ENCODE assay signal across 8 cellular contexts in the genomic region with DNA sequence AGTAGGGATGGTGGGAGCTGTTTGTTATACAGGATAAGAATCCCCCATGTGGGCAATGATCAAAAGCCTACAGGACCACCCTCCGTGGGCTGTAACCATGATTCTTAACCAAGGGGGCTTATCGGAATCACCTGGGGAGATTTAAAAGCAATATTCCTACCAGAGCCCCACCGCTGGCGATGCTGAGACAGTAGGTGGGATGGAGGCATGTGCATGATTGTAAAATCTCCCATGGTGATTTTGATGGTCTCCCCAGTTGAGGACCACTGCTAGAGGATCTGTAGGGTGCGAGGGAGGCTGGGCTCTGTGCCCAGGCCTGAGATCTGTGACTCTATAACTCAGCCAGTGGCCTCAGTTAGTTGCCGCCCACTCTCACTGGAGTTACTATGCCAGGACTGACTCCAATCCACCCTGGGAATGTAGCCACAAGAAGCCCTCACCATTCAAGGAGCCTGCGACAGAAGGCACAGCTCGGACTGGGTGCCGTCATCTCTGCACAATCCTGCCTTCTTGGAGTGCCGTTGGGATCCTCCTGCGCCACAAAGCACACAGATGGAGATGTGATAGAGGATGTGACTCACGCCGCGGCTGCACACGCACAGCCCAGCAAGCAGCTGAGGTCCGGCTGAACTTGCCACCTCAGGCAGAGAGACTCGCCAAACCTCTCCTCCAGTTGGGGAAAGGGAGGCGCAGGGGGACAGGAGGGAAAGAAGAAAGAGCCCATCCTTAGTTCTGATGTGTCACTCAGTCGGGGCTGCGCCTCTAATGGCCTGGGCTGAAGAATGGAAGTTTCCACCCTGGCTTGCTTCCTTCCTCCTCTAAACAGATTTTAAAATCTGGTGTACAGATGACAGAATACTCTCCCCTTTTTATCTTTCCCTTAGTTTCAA. TPM values are rescaled to one million over a fixed set of nuclear protein-coding genes. Genes with fewer than 3 reads are reported as not detected.
A peak's percentile ranks its signal among the peaks of the same experiment; 100 is the strongest.
DNase-seq lines count a peak whose midpoint lies in the region; FAIRE-seq and TF ChIP-seq lines count a peak whose summit lies in the region.

No MANE protein-coding gene starts in this region.

- no peak overlapping the region for H3K9ac ChIP-seq in duodenal mucosa (ENCODE audit: low read depth in 1 of 2, low read length in 2 of 2)

- H3K4me1 Mint-ChIP-seq in endothelial cell (ENCODE audit: unreplicated experiment), result peaks cover 17% of the 10 kb centered on the region

- no peaks in the 10 kb centered on the region for H3K36me3 Mint-ChIP-seq in endothelial cell (ENCODE audit: low read depth, unreplicated experiment)

- H3K36me3 ChIP-seq in duodenal mucosa (ENCODE audit: control insufficient read depth in 1 of 2, insufficient read depth in 2 of 2, low read length in 2 of 2), result no peaks in the 10 kb centered on the region
- no peaks in the 10 kb centered on the region for H3K36me3 ChIP-seq in muscle layer of duodenum (ENCODE audit: control insufficient read depth in 1 of 2, insufficient read depth in 2 of 2, low read length in 2 of 2)

- H3K27me3 ChIP-seq in duodenal mucosa (ENCODE audit: control insufficient read depth in 1 of 2, insufficient read depth in 2 of 2, low read length in 2 of 2) (no peaks in the 10 kb centered on the region), muscle layer of duodenum (ENCODE audit: low read depth, low read length) (no peaks in the 10 kb centered on the region)

- H3K27ac ChIP-seq in duodenal mucosa (ENCODE audit: low read depth, low read length), result peak overlapping the region; percentile 64
- peak overlapping the region; percentile 88 for H3K27ac ChIP-seq in muscle layer of duodenum (ENCODE audit: low read length)

- TF ChIP-seq CTCF in endothelial cell (IDR thresholded peaks at IDR 0.05; ENCODE audit: unreplicated experiment), result no peak

- DNase-seq in Ammon's horn (ENCODE audit: low spot score), result peak; percentile 78
- peak; percentile 74 to 87 for DNase-seq in NCI-H524 (lab: John Stamatoyannopoulos, UW)
- no peak for DNase-seq in endothelial cell (ENCODE audit: low spot score)
- no peak for DNase-seq in stimulated activated CD4-positive, alpha-beta T cell treated with anti-CD3 and anti-CD28 coated beads, Interleukin-15, amount 100 ng/mL, for 24 hours
- no peak for DNase-seq in GM12891 (ENCODE audit: insufficient read length, low spot score)
- DNase-seq in NCI-H1105 (lab: John Stamatoyannopoulos, UW), result no peak

- no peak for FAIRE-seq in GM12891 (lab: Jason Lieb, UNC)

- H3K9me3 ChIP-seq in duodenal mucosa (ENCODE audit: control insufficient read depth in 1 of 2, low read length in 2 of 2) (no peaks in the 10 kb centered on the region), muscle layer of duodenum (ENCODE audit: control insufficient read depth in 1 of 2, low read length in 2 of 2) (no peaks in the 10 kb centered on the region)

- peaks cover 4 to 18% of the 10 kb centered on the region in 2 donors for H3K4me1 ChIP-seq in duodenal mucosa (ENCODE audit: control insufficient read depth in 1 of 2, insufficient read depth in 2 of 2, low read length in 2 of 2)
- H3K4me1 ChIP-seq in muscle layer of duodenum (ENCODE audit: control insufficient read depth in 1 of 2, insufficient read depth in 2 of 2, low read length in 2 of 2), result peaks cover 0 to 14% of the 10 kb centered on the region in 2 donors

- H3K4me3 Mint-ChIP-seq in endothelial cell (ENCODE audit: unreplicated experiment), result no peak overlapping the region

- H3K27ac Mint-ChIP-seq in endothelial cell (ENCODE audit: unreplicated experiment), result no peak overlapping the region

- H3K9me3 Mint-ChIP-seq in endothelial cell (ENCODE audit: unreplicated experiment), result no peaks in the 10 kb centered on the region

- H3K4me3 ChIP-seq in duodenal mucosa (ENCODE audit: low read depth in 1 of 2, low read length in 2 of 2) (peak overlapping the region in 1 of 2 donors; percentile 21), muscle layer of duodenum (ENCODE audit: low read depth in 1 of 2, low read length in 2 of 2) (no peak overlapping the region)

- TF ChIP-seq POLR2A in GM12891 (IDR thresholded peaks at IDR 0.05; ENCODE audit: low read depth, low read length), result no peak

- H3K27me3 Mint-ChIP-seq in endothelial cell (ENCODE audit: unreplicated experiment), result peaks cover 4% of the 10 kb centered on the region

TF ChIP-seq in GM12891, 5 proteins besides CTCF, POLR2A, EP300 and RAD21:
- no peak for TF ChIP-seq POLR2AphosphoS5 (IDR thresholded peaks at IDR 0.05; ENCODE audit: low read depth, low read length)
- TF ChIP-seq SPI1 (IDR thresholded peaks at IDR 0.05; ENCODE audit: low read depth, low read length), result no peak
- TF ChIP-seq POU2F2 (IDR thresholded peaks at IDR 0.05; ENCODE audit: low read depth, low read length), result no peak
- no peak for TF ChIP-seq PAX5 (IDR thresholded peaks at IDR 0.05; ENCODE audit: insufficient read depth, low read length, severe bottlenecking)
- TF ChIP-seq TAF1 (IDR thresholded peaks at IDR 0.05; ENCODE audit: low read depth, low read length), result no peak

RNA-seq across cellular contexts. Expression of gene AKNAD1, which starts 26.5 kb away (rescaled TPM):
- not detected for total RNA-seq in endothelial cell (ENCODE audit: unreplicated experiment)
- not detected for polyA plus RNA-seq in GM12891 (2012; ENCODE audit: low read depth, missing spikeins)

RNA-seq across cellular contexts. Expression of gene GPSM2, which starts 46.4 kb away (rescaled TPM):
- 12.9 TPM for total RNA-seq in endothelial cell (ENCODE audit: unreplicated experiment)
- 6.6 TPM for polyA plus RNA-seq in GM12891 (2012; ENCODE audit: low read depth, missing spikeins)

Comparison
In these comparisons a context has a peak if more than half of its experiments do, and no peak if none do; other contexts are left out.
1. DNase-seq: peak in Ammon's horn (single experiment) and NCI-H524 (2 of 2); none in endothelial cell (single experiment), stimulated activated CD4-positive, alpha-beta T cell treated with anti-CD3 and anti-CD28 coated beads, Interleukin-15, amount 100 ng/mL, for 24 hours (single experiment), GM12891 (single experiment) and NCI-H1105 (single experiment).